Comparison of ENCODE assay signal across 23 cellular contexts in the genomic region with DNA sequence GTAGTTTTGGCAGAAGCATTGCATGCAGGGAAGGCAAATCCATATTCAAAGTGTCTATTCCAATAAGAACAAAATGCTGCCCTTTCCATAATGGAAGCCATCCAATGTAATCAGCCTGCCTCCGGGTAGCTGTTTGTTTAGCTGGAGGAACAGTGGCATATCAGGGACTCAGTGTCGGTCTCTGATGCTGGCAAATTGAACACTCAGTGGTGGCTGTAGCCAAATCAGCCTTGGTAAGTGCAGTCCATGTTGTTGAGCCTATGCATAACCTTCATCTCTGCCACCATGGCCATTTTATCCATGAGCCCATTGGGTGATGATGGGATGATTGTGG.
A peak's percentile ranks its signal among the peaks of the same experiment; 100 is the strongest.
DNase-seq lines count a peak whose midpoint lies in the region; ATAC-seq, FAIRE-seq and TF ChIP-seq lines count a peak whose summit lies in the region.
"Had no signal": no experiment of that assay in that cellular context is flagged by ENCODE, and none has a peak within 500 bp of the region (broad histone marks: within the 10 kb centered on the region; RNA-seq: fewer than 3 reads in every experiment).

No MANE protein-coding gene starts in this region.

- H3K36me3 ChIP-seq in ACC112 (ENCODE audit: insufficient read depth, low read length), result no peaks in the 10 kb centered on the region
- no peaks in the 10 kb centered on the region for H3K36me3 ChIP-seq in HCT116 (ENCODE audit: control insufficient read depth in 1 of 2, insufficient read depth in 2 of 2, low read length in 2 of 2)
- no peaks in the 10 kb centered on the region for H3K36me3 ChIP-seq in endothelial cell of umbilical vein (ENCODE audit: control insufficient read depth in 2 of 2, extremely low read depth in 1 of 2, insufficient read depth in 2 of 2, low read length in 2 of 2)
- H3K36me3 ChIP-seq in trophoblast cell (ENCODE audit: control insufficient read depth in 1 of 2, insufficient read depth in 2 of 2, low read length in 2 of 2), result no peaks in the 10 kb centered on the region
- H3K36me3 ChIP-seq: BLaER1 had no signal

- H3K4me2 ChIP-seq in HCT116 (ENCODE audit: low read length) (no peak overlapping the region), endothelial cell of umbilical vein (ENCODE audit: insufficient read depth, low read length) (no peak overlapping the region), trophoblast cell (ENCODE audit: low read length) (no peak overlapping the region)
- H3K4me2 ChIP-seq: BLaER1, KMS-11 had no signal

- no peak for TF ChIP-seq RAD21 in HCT116 (IDR thresholded peaks at IDR 0.05; ENCODE audit: low read depth)

- H4K12ac ChIP-seq in trophoblast cell (ENCODE audit: low read depth, low read length), result no peak overlapping the region

- H3K23ac ChIP-seq in trophoblast cell (ENCODE audit: low read length), result no peak overlapping the region

- CTCF ChIA-PET in HCT116 (lab: Charles Lee) (no interaction called here), endothelial cell of umbilical vein (lab: Charles Lee) (interaction anchor here (1.0 to 1.5 kb wide), 3 partner anchors 8 to 20 kb away, joined by 3 to 4 read pairs (median 4); no protein-coding TSS in a partner anchor), MCF 10A (lab: Yijun Ruan, JAX) (interaction anchor here (0.6 to 1.6 kb wide), 4 partner anchors 10 to 138 kb away, joined by 3 to 5 read pairs (median 4); no protein-coding TSS in a partner anchor)

- H3K9me1 ChIP-seq in endothelial cell of umbilical vein (replicated peaks; ENCODE audit: control insufficient read depth, extremely low read depth, insufficient read depth, low read length), result no peaks in the 10 kb centered on the region

- peak; percentile 77 for FAIRE-seq in endothelial cell of umbilical vein (lab: Jason Lieb, UNC)
- FAIRE-seq: GM12878, RCC 7860 had no signal

- H3K4me3 Mint-ChIP-seq in MCF 10A (ENCODE audit: unreplicated experiment), result no peak overlapping the region
- H3K4me3 Mint-ChIP-seq: CD4-positive, alpha-beta memory T cell; H9 had no signal

- RAD21 ChIA-PET in HCT116 (lab: Charles Lee; ENCODE audit: low non-redundant PET in 1 of 2, low total read pairs in 2 of 2, uncharacterized antibody in 2 of 2, unreplicated experiment in 2 of 2), result no interaction called here

- H3K9ac ChIP-seq in HCT116 (ENCODE audit: low read length) (no peak overlapping the region), endothelial cell of umbilical vein (replicated peaks; ENCODE audit: extremely low read depth, insufficient read depth, low read length) (no peak overlapping the region), trophoblast cell (ENCODE audit: low read length) (no peak overlapping the region)
- H3K9ac ChIP-seq: BLaER1, KMS-11 had no signal

- H3K4me1 Mint-ChIP-seq in MCF 10A (ENCODE audit: insufficient read depth, unreplicated experiment), result peaks cover 15% of the 10 kb centered on the region

- H3K14ac ChIP-seq in trophoblast cell (ENCODE audit: low read length), result peak overlapping the region; percentile 10

- no peak overlapping the region for H4K91ac ChIP-seq in trophoblast cell (ENCODE audit: low read depth, low read length)

- H3K4me1 ChIP-seq in ACC112 (ENCODE audit: control insufficient read depth, insufficient read depth, low read length, unreplicated experiment) (peaks cover 46% of the 10 kb centered on the region), HCT116 (ENCODE audit: control insufficient read depth in 1 of 2, insufficient read depth in 2 of 2, low read length in 2 of 2) (peaks cover 14 to 15% of the 10 kb centered on the region in 2 experiments), endothelial cell of umbilical vein (ENCODE audit: control insufficient read depth, extremely low read depth, insufficient read depth, low read length) (peaks cover 26% of the 10 kb centered on the region), trophoblast cell (ENCODE audit: control insufficient read depth in 1 of 2, insufficient read depth in 2 of 2, low read length in 2 of 2) (peaks cover 8 to 15% of the 10 kb centered on the region in 2 experiments)
- H3K4me1 ChIP-seq: BLaER1 had no signal

- no peaks in the 10 kb centered on the region for H3K36me3 Mint-ChIP-seq in MCF 10A (ENCODE audit: insufficient read depth, unreplicated experiment)
- H3K36me3 Mint-ChIP-seq: CD4-positive, alpha-beta memory T cell had no signal

- H3K4me3 ChIP-seq in ACC112 (ENCODE audit: low read depth, low read length) (no peak overlapping the region), HCT116 (replicated peaks in 1 of 2; ENCODE audit: low read depth in 1 of 2, low read length in 2 of 2) (no peak overlapping the region), endothelial cell of umbilical vein (replicated peaks in 1 of 3; ENCODE audit: insufficient read depth in 1 of 3, low read depth in 1 of 3, low read length in 3 of 3) (no peak overlapping the region), trophoblast cell (ENCODE audit: low read depth, low read length) (no peak overlapping the region)
- H3K4me3 ChIP-seq: BLaER1, GM12878, GM23248 had no signal

- H4K8ac ChIP-seq in trophoblast cell (ENCODE audit: low read depth, low read length), result no peak overlapping the region

- H3K79me1 ChIP-seq in trophoblast cell (ENCODE audit: low read length), result peaks cover 26% of the 10 kb centered on the region

- H2BK120ac ChIP-seq in trophoblast cell (ENCODE audit: insufficient read depth, low read length, poor library complexity), result peak overlapping the region; percentile 20

- no peak overlapping the region for H2AFZ ChIP-seq in ACC112 (ENCODE audit: low read length, unreplicated experiment)
- H2AFZ ChIP-seq in HCT116 (ENCODE audit: low read depth, low read length, poor library complexity, severe bottlenecking), result peak overlapping the region; percentile 26
- H2AFZ ChIP-seq in endothelial cell of umbilical vein (ENCODE audit: low read depth, low read length), result peak overlapping the region; percentile 65
- H2AFZ ChIP-seq in trophoblast cell (ENCODE audit: insufficient read depth, low read length, poor library complexity), result no peak overlapping the region
- H2AFZ ChIP-seq: GM23248 had no signal

- no peak for TF ChIP-seq CTCF in HCT116 (IDR thresholded peaks at IDR 0.05 in 2 of 3, conservative IDR thresholded peaks at IDR 0.05 in 1 of 3; ENCODE audit: borderline replicate concordance in 1 of 3, insufficient read depth in 1 of 3, low read depth in 2 of 3, low read length in 2 of 3)
- no peak for TF ChIP-seq CTCF in endothelial cell of umbilical vein (IDR thresholded peaks at IDR 0.05; ENCODE audit: extremely low read depth in 1 of 2, insufficient read depth in 1 of 2, low read depth in 1 of 2, low read length in 2 of 2)
- no peak for TF ChIP-seq CTCF in MCF 10A (IDR thresholded peaks at IDR 0.05; ENCODE audit: unreplicated experiment)

- no peak overlapping the region for H3K27ac Mint-ChIP-seq in MCF 10A (ENCODE audit: low read depth, unreplicated experiment)
- H3K27ac Mint-ChIP-seq: CD4-positive, alpha-beta memory T cell; H9 had no signal

- peaks cover 7% of the 10 kb centered on the region for H3K9me3 Mint-ChIP-seq in MCF 10A (ENCODE audit: unreplicated experiment)

- H3K9me2 ChIP-seq in HCT116 (ENCODE audit: insufficient read depth), result no peaks in the 10 kb centered on the region

- peak overlapping the region; percentile 68 for H2BK12ac ChIP-seq in trophoblast cell (ENCODE audit: low read length)

- ATAC-seq in HCT116 (no peak), GM21825 (IDR thresholded peaks at IDR 0.05; ENCODE audit: unreplicated experiment) (no peak)
- ATAC-seq: GM12878 had no signal

- H3K18ac ChIP-seq in trophoblast cell (ENCODE audit: low read length), result no peak overlapping the region

- H3K27me3 ChIP-seq in ACC112 (ENCODE audit: insufficient read depth, low read length) (no peaks in the 10 kb centered on the region), HCT116 (ENCODE audit: insufficient read depth, low read length) (no peaks in the 10 kb centered on the region), endothelial cell of umbilical vein (ENCODE audit: control insufficient read depth in 2 of 2, insufficient read depth in 2 of 2, low read length in 2 of 2) (no peaks in the 10 kb centered on the region), trophoblast cell (ENCODE audit: insufficient read depth, low read length) (no peaks in the 10 kb centered on the region)
- H3K27me3 ChIP-seq: BLaER1 had no signal

- no CpG with 5 or more reads among the region's 2 CpGs for WGBS in trophoblast cell (ENCODE audit: extremely low coverage, insufficient coverage, insufficient read length)

- no peak overlapping the region for H2BK5ac ChIP-seq in trophoblast cell (ENCODE audit: low read depth, low read length, poor library complexity)

- dilution Hi-C loops in endothelial cell of umbilical vein (cut with MboI; ENCODE audit: extremely low pct_ligation_motif_present, low sequenced_read_pairs), result no loop called here

- H3K79me2 ChIP-seq in ACC112 (ENCODE audit: control insufficient read depth, insufficient read depth, low read length, unreplicated experiment), result no peaks in the 10 kb centered on the region
- no peaks in the 10 kb centered on the region for H3K79me2 ChIP-seq in HCT116 (ENCODE audit: insufficient read depth, low read length)
- H3K79me2 ChIP-seq in endothelial cell of umbilical vein (ENCODE audit: control insufficient read depth, insufficient read depth, low read length), result peaks cover 3% of the 10 kb centered on the region
- H3K79me2 ChIP-seq in trophoblast cell (ENCODE audit: control insufficient read depth, insufficient read depth, low read length, poor library complexity), result no peaks in the 10 kb centered on the region

- H4K20me1 ChIP-seq in HCT116 (ENCODE audit: insufficient read depth) (no peaks in the 10 kb centered on the region), endothelial cell of umbilical vein (replicated peaks; ENCODE audit: control insufficient read depth, extremely low read depth, insufficient read depth, low read length) (no peaks in the 10 kb centered on the region)
- H4K20me1 ChIP-seq: BLaER1 had no signal

- POLR2A ChIA-PET in HCT116 (lab: Charles Lee), result interaction anchor here (1.1 kb wide), 1 partner anchor 8 kb away, joined by 3 read pairs; no protein-coding TSS in a partner anchor
- POLR2A ChIA-PET in endothelial cell of umbilical vein (lab: Charles Lee), result no interaction called here
- POLR2A ChIA-PET in MCF 10A (lab: Yijun Ruan, JAX), result interaction anchor here (0.6 kb wide), 1 partner anchor 1380 kb away, joined by 3 read pairs; no protein-coding TSS in a partner anchor

- H3K4ac ChIP-seq in trophoblast cell (ENCODE audit: low read depth, low read length), result no peak overlapping the region

- H2AK5ac ChIP-seq in trophoblast cell (ENCODE audit: low read length), result no peak overlapping the region

- TF ChIP-seq POLR2A in HCT116 (IDR thresholded peaks at IDR 0.05; ENCODE audit: borderline replicate concordance, extremely low read depth, insufficient read depth, insufficient read length), result no peak
- no peak for TF ChIP-seq POLR2A in endothelial cell of umbilical vein (IDR thresholded peaks at IDR 0.05; ENCODE audit: low read depth, low read length)

- DNase-seq in HCT116 (ENCODE audit: low read depth, low spot score) (no peak), endothelial cell of umbilical vein (ENCODE audit: low read depth, low spot score) (peak; percentile 91), trophoblast cell (no peak), MCF 10A (ENCODE audit: unreplicated experiment) (no peak)
- no peak for DNase-seq in activated T-cell treated with anti-CD3 and anti-CD28 coated beads, Interleukin-2, amount 50 U/mL, for 1 hour
- DNase-seq: ACHN; Caco-2; CD4-positive, alpha-beta memory T cell; DND-41; GM23248; H9; IMR-90; NCI-H1417 treated with DMSO at 0.1 percent for 48 hours; NCI-H187; NCI-H2227 treated with DMSO at 0.1 percent for 48 hours; NCI-H510A; NCI-H748 treated with DMSO at 0.1 percent for 48 hours had no signal

- H3K27ac ChIP-seq in ACC112 (ENCODE audit: low read depth, low read length) (peak overlapping the region; percentile 79; the same call in 1 of the 2 replicates), HCT116 (ENCODE audit: low read depth, low read length) (no peak overlapping the region), endothelial cell of umbilical vein (ENCODE audit: insufficient read depth, low read depth, low read length) (no peak overlapping the region), trophoblast cell (ENCODE audit: low read depth, low read length) (no peak overlapping the region)
- H3K27ac ChIP-seq: BLaER1, KMS-11 had no signal

- intact Hi-C loops in HCT116 (cut with micrococcal nuclease) (no loop called here), endothelial cell of umbilical vein (cut with micrococcal nuclease) (no loop called here), MCF 10A (cut with micrococcal nuclease) (no loop called here)

- H3K27me3 Mint-ChIP-seq in MCF 10A (ENCODE audit: insufficient read depth, unreplicated experiment), result no peaks in the 10 kb centered on the region
- H3K27me3 Mint-ChIP-seq: CD4-positive, alpha-beta memory T cell had no signal

- H3K9me3 ChIP-seq in HCT116 (ENCODE audit: control insufficient read depth in 1 of 2, insufficient read depth in 1 of 2, low read depth in 1 of 2, low read length in 2 of 2) (no peaks in the 10 kb centered on the region), endothelial cell of umbilical vein (replicated peaks; ENCODE audit: control insufficient read depth, insufficient read depth, low read length) (no peaks in the 10 kb centered on the region), trophoblast cell (ENCODE audit: insufficient read depth, low read depth, low read length) (no peaks in the 10 kb centered on the region)
- H3K9me3 ChIP-seq: BLaER1 had no signal

- BruUV-seq in HCT116 (replicated peaks; lab: Mats Ljungman, UMichigan), result no TSS peak
- BruUV-seq in endothelial cell of umbilical vein (replicated peaks; lab: Mats Ljungman, UMichigan), result no TSS peak
- BruUV-seq in MCF 10A (replicated peaks; lab: Mats Ljungman, UMichigan), result no TSS peak

Comparison
In these comparisons a context has a peak if more than half of its experiments do, and no peak if none do; other contexts are left out.
1. H2AFZ ChIP-seq: peak in HCT116 (single experiment) and endothelial cell of umbilical vein (single experiment); none in ACC112 (single experiment) and trophoblast cell (single experiment).